In the genomic region with DNA sequence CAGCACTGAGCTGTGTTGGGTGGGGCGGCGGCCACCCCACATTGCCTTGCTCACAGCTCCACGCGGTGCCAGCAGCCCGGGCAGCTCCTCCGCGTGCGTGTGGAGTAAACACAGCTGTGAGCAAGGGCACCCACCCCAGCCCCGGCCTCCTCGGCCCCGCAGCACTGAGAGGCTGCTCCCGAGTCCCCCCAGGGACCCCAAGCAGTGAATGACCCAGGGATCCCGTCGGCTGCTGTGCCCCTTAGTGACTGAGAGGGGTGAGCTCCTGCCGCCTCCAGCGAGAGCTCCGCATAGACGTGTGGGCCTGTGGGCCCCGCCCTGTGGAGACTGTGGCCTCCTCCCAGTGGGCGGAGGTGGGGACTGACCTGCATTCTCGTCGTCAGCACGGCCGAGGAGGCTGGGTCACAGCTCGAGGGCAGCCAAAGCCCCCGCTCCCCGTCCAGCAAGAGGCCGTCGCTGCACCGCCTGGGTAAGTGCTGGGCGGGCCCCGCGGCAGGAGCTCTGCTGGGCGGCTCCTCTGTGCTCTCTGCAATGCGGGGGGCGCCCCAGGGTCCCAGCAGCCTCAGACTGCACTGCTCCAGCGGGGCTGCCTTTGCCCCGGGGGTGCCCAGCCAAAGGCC, we compare ENCODE assay signal across 25 cellular contexts. TPM values are rescaled to one million over a fixed set of nuclear protein-coding genes. Genes with fewer than 3 reads are reported as not detected.
DNase-seq lines count a peak whose midpoint lies in the region; ATAC-seq and TF ChIP-seq lines count a peak whose summit lies in the region.
"Had no signal": no experiment of that assay in that cellular context is flagged by ENCODE, and none has a peak within 500 bp of the region (broad histone marks: within the 10 kb centered on the region; RNA-seq: fewer than 3 reads in every experiment).

No MANE protein-coding gene starts in this region.

- peak overlapping the region; percentile 40 for H2AK5ac ChIP-seq in neuronal stem cell (ENCODE audit: low read depth, low read length)

- peak overlapping the region; percentile 71 for H3K18ac ChIP-seq in neuronal stem cell (ENCODE audit: low read length)

- H3K4ac ChIP-seq in neuronal stem cell (ENCODE audit: low read length) = no peak overlapping the region

- no peak overlapping the region for H4K91ac ChIP-seq in neuronal stem cell (ENCODE audit: low read depth, low read length, poor library complexity)

- no peaks in the 10 kb centered on the region for H3K36me3 Mint-ChIP-seq in glutamatergic neuron (ENCODE audit: unreplicated experiment)
- H3K36me3 Mint-ChIP-seq: CD14-positive monocyte; CD8-positive, alpha-beta memory T cell had no signal

- no peak overlapping the region for H2AFZ ChIP-seq in neuronal stem cell (ENCODE audit: low read length)

- H3K27ac ChIP-seq in neuronal stem cell (replicated peaks; ENCODE audit: low read length) (no peak overlapping the region), upper lobe of left lung (no peak overlapping the region)
- H3K27ac ChIP-seq: A549 had no signal

- H3K27me3 Mint-ChIP-seq in glutamatergic neuron (ENCODE audit: unreplicated experiment) = no peaks in the 10 kb centered on the region
- H3K27me3 Mint-ChIP-seq: CD8-positive, alpha-beta memory T cell had no signal

- no peak overlapping the region for H2BK120ac ChIP-seq in neuronal stem cell (ENCODE audit: low read depth, low read length)

- H3K27me3 ChIP-seq in NT2/D1 (ENCODE audit: insufficient read depth, insufficient read length) (no peaks in the 10 kb centered on the region), neuronal stem cell (ENCODE audit: control insufficient read depth in 3 of 3, insufficient read depth in 3 of 3, low read depth in 1 of 3, low read length in 3 of 3) (no peaks in the 10 kb centered on the region), upper lobe of left lung (no peaks in the 10 kb centered on the region)

- ATAC-seq in upper lobe of left lung (ENCODE audit: low FRiP score in 2 of 2) (no peak), GM18520 (IDR thresholded peaks at IDR 0.05; ENCODE audit: unreplicated experiment) (no peak), HG03280 (IDR thresholded peaks at IDR 0.05; ENCODE audit: unreplicated experiment) (no peak)
- ATAC-seq: A549, Panc1 had no signal

- H3K36me3 ChIP-seq in NT2/D1 (ENCODE audit: insufficient read depth, insufficient read length, low read length) = peaks cover 3% of the 10 kb centered on the region
- no peaks in the 10 kb centered on the region for H3K36me3 ChIP-seq in neuronal stem cell (replicated peaks in 1 of 2; ENCODE audit: control insufficient read depth in 2 of 2, insufficient read depth in 2 of 2, low read length in 2 of 2)
- H3K36me3 ChIP-seq in upper lobe of left lung = no peaks in the 10 kb centered on the region

- peak; percentile 47 for DNase-seq in ELF-1 (ENCODE audit: low read depth, low spot score)
- no peak for DNase-seq in NT2/D1 (ENCODE audit: low read depth, low spot score)
- peak; percentile 24 for DNase-seq in glutamatergic neuron
- no peak for DNase-seq in neuronal stem cell (ENCODE audit: low spot score)
- DNase-seq in upper lobe of left lung = no peak
- DNase-seq: CD8-positive, alpha-beta memory T cell; DMS 273 treated with DMSO at 0.1 percent for 48 hours; DMS79 treated with DMSO at 0.1 percent for 48 hours; H7; IMR-90; NCI-H1048; NCI-H1417; NCI-H1694; NCI-H2081; NCI-H2227 treated with DMSO at 0.1 percent for 48 hours; NCI-H526 treated with DMSO at 0.1 percent for 48 hours; SK-N-SH; SW 1271 had no signal

- H2BK15ac ChIP-seq in neuronal stem cell (ENCODE audit: low read length) = no peak overlapping the region

- H3K14ac ChIP-seq in neuronal stem cell (ENCODE audit: low read length) = no peak overlapping the region

- H3K9ac ChIP-seq in NT2/D1 (ENCODE audit: insufficient read length, low read depth) (peak overlapping the region; percentile 10), neuronal stem cell (ENCODE audit: low read depth, low read length, poor library complexity) (peak overlapping the region; percentile 30)
- H3K9ac ChIP-seq: SK-N-SH had no signal

- H3K4me1 ChIP-seq in NT2/D1 (ENCODE audit: insufficient read depth, insufficient read length) = peaks cover 2% of the 10 kb centered on the region
- H3K4me1 ChIP-seq in neuronal stem cell (ENCODE audit: control insufficient read depth in 2 of 2, insufficient read depth in 1 of 2, low read depth in 1 of 2, low read length in 2 of 2) = peaks cover 2 to 4% of the 10 kb centered on the region in 2 donors
- no peaks in the 10 kb centered on the region for H3K4me1 ChIP-seq in upper lobe of left lung
- H3K4me1 ChIP-seq: A549 had no signal

- H3K9me3 Mint-ChIP-seq in glutamatergic neuron (ENCODE audit: unreplicated experiment) = no peaks in the 10 kb centered on the region
- H3K9me3 Mint-ChIP-seq: CD14-positive monocyte; CD8-positive, alpha-beta memory T cell had no signal

- H3K79me1 ChIP-seq in neuronal stem cell (ENCODE audit: low read depth, low read length) = peaks cover 2% of the 10 kb centered on the region

- no peak overlapping the region for H3K27ac Mint-ChIP-seq in glutamatergic neuron (ENCODE audit: unreplicated experiment)
- H3K27ac Mint-ChIP-seq: CD8-positive, alpha-beta memory T cell had no signal

- H3K23ac ChIP-seq in neuronal stem cell (ENCODE audit: low read depth, low read length, poor library complexity) = peak overlapping the region; percentile 67

- no peak for TF ChIP-seq CTCF in glutamatergic neuron (IDR thresholded peaks at IDR 0.05; ENCODE audit: partially characterized antibody, unreplicated experiment)
- TF ChIP-seq CTCF in upper lobe of left lung (IDR thresholded peaks at IDR 0.05) = no peak

- no peak overlapping the region for H3K4me3 Mint-ChIP-seq in glutamatergic neuron (ENCODE audit: unreplicated experiment)
- H3K4me3 Mint-ChIP-seq: CD14-positive monocyte; CD8-positive, alpha-beta memory T cell had no signal

- TF ChIP-seq EP300 in upper lobe of left lung (IDR thresholded peaks at IDR 0.05) = no peak

- no peaks in the 10 kb centered on the region for H3K4me1 Mint-ChIP-seq in glutamatergic neuron (ENCODE audit: low read depth, unreplicated experiment)
- H3K4me1 Mint-ChIP-seq: CD14-positive monocyte; CD8-positive, alpha-beta memory T cell had no signal

- no peak overlapping the region for H4K8ac ChIP-seq in neuronal stem cell (ENCODE audit: low read depth, low read length)

- no peak overlapping the region for H3K4me3 ChIP-seq in NT2/D1 (ENCODE audit: insufficient read length, low read depth)
- H3K4me3 ChIP-seq in neuronal stem cell (ENCODE audit: low read length in 2 of 2) = no peak overlapping the region
- H3K4me3 ChIP-seq in upper lobe of left lung = no peak overlapping the region
- H3K4me3 ChIP-seq: A549 had no signal

- H3K9me3 ChIP-seq in NT2/D1 (ENCODE audit: insufficient read depth, low read length) (no peaks in the 10 kb centered on the region), neuronal stem cell (replicated peaks in 1 of 2; ENCODE audit: control insufficient read depth in 2 of 2, insufficient read depth in 1 of 2, low read depth in 1 of 2, low read length in 2 of 2) (no peaks in the 10 kb centered on the region), upper lobe of left lung (no peaks in the 10 kb centered on the region)
- H3K9me3 ChIP-seq: A549, SK-N-SH had no signal

- no peak overlapping the region for H2BK12ac ChIP-seq in neuronal stem cell (ENCODE audit: low read length)

- no peak overlapping the region for H3K4me2 ChIP-seq in neuronal stem cell (ENCODE audit: insufficient read depth, low read length, poor library complexity, severe bottlenecking)
- H3K4me2 ChIP-seq: A549, SK-N-SH had no signal

- peak overlapping the region; percentile 39 for H2BK5ac ChIP-seq in neuronal stem cell (ENCODE audit: low read length)

- no peak for TF ChIP-seq POLR2A in upper lobe of left lung (IDR thresholded peaks at IDR 0.05)

- WGBS in neuronal stem cell (ENCODE audit: extremely low coverage in 2 of 2, insufficient read length in 2 of 2, insufficient replicate concordance in 1 of 2), 2 donors = no CpG with 5 or more reads among the region's 38 CpGs
- WGBS in upper lobe of left lung, 2 donors = 30 to 80% methylated on average over 2 to 29 of the region's 38 CpGs

RNA-seq across cellular contexts. Expression of gene UTF1, which starts 29.9 kb away (rescaled TPM):
- 0.61 TPM for total RNA-seq in glutamatergic neuron (ENCODE audit: unreplicated experiment)
- 0.35 TPM for polyA plus RNA-seq in neuronal stem cell (2013, experiment 1 of 2)
- polyA plus RNA-seq in neuronal stem cell (2013, experiment 2 of 2) = 0.33 TPM
- under 1 TPM in 2 of 6 donors, not detected in 4; 0.26 to 0.37 TPM for total RNA-seq in upper lobe of left lung
- total RNA-seq: CD8-positive, alpha-beta memory T cell; IMR-90; NCI-H460; OCI-LY7 had no signal
- polyA plus RNA-seq: A549; CD8-positive, alpha-beta memory T cell; IMR-90; SK-N-SH had no signal

RNA-seq across cellular contexts. Expression of gene VENTX, which starts 37.6 kb away (rescaled TPM):
- total RNA-seq in glutamatergic neuron (ENCODE audit: unreplicated experiment) = 1.6 TPM
- 0.42 TPM for polyA plus RNA-seq in neuronal stem cell (2013, experiment 1 of 2)
- 0.35 TPM for polyA plus RNA-seq in neuronal stem cell (2013, experiment 2 of 2)
- total RNA-seq in upper lobe of left lung = 10 to 100 TPM in 1 of 6 donors, 1 to 10 TPM in 5; 1.7 to 11.5 (median 4.4) TPM
- total RNA-seq: CD8-positive, alpha-beta memory T cell; IMR-90; NCI-H460; OCI-LY7 had no signal
- polyA plus RNA-seq: A549; CD8-positive, alpha-beta memory T cell; IMR-90; SK-N-SH had no signal

RNA-seq across cellular contexts. Expression of gene KNDC1, which starts 40.1 kb away (rescaled TPM):
- total RNA-seq in glutamatergic neuron (ENCODE audit: unreplicated experiment) (7.4 TPM), upper lobe of left lung (10 to 100 TPM in 4 of 6 donors, 1 to 10 TPM in 2; 7.1 to 30.3 (median 15.5) TPM)
- 6.4 TPM for polyA plus RNA-seq in neuronal stem cell (2013, experiment 1 of 2)
- polyA plus RNA-seq in neuronal stem cell (2013, experiment 2 of 2) = 6.1 TPM
- total RNA-seq: CD8-positive, alpha-beta memory T cell; OCI-LY7 had no signal

Comparison
In these comparisons a context has a peak if more than half of its experiments do, and no peak if none do; other contexts are left out.
1. DNase-seq: peak in ELF-1 (single experiment) and glutamatergic neuron (single experiment); none in NT2/D1 (single experiment), neuronal stem cell (single experiment) and upper lobe of left lung (0 of 2).